ENCODE assay signal across 9 cellular contexts in the genomic region with DNA sequence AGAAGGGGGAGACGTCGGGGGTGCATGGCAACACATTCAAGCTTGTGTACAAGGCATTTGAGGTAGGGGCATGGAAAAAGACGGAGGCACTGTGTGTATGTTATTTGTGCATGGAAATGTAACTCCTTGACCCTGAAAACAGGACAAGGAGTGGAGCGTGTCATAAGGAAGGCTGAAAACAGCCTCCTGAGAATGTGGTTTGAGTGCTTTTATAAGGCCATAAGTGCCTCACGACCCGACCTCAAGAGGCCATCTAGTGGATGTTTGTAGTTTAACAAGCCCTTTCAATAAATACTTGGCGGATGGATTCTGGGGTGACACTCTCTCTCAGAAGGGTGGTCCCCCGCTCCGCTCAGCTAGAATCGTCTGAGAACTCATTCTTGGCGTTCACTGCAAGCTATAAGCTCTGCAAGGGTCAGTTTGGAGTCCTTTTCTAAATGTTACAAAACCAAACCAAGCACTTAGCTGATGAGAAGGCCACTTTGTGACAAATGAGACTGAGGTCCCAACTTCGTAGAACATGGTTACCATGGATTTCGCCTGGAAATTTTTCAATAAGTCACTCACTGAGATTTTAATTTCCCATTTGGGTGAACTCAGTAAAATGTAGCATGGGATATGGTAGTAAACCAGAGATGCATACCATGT. TPM values are rescaled to one million over a fixed set of nuclear protein-coding genes. Genes with fewer than 3 reads are reported as not detected.
DNase-seq lines count a peak whose midpoint lies in the region; ATAC-seq, FAIRE-seq and TF ChIP-seq lines count a peak whose summit lies in the region.
"Had no signal": no experiment of that assay in that cellular context is flagged by ENCODE, and none has a peak within 500 bp of the region (broad histone marks: within the 10 kb centered on the region; RNA-seq: fewer than 3 reads in every experiment).

No MANE protein-coding gene starts in this region.

- H3K9me3 ChIP-seq in BE2C = no peaks in the 10 kb centered on the region

- no peak for TF ChIP-seq POLR2A in GM12891 (IDR thresholded peaks at IDR 0.05; ENCODE audit: low read depth, low read length)

- FAIRE-seq in GM12891 (lab: Jason Lieb, UNC) = peak; percentile 80

- no peaks in the 10 kb centered on the region for H3K4me1 ChIP-seq in BE2C

- no peaks in the 10 kb centered on the region for H3K27me3 ChIP-seq in BE2C

- H3K27me3 Mint-ChIP-seq in nephron progenitor cell (ENCODE audit: low read depth, poor library complexity) = peaks cover 10% of the 10 kb centered on the region
- H3K27me3 Mint-ChIP-seq in activated T-helper 17 cell treated with anti-CD3 and anti-CD28 coated beads, Interleukin-2, amount 50 U/mL, for 72 hours = peaks cover 3% of the 10 kb centered on the region

- H3K36me3 ChIP-seq in BE2C = no peaks in the 10 kb centered on the region

- peak; percentile 36 for TF ChIP-seq CTCF in BE2C (IDR thresholded peaks at IDR 0.05; ENCODE audit: low read depth, low read length)
- peak; percentile 50 for TF ChIP-seq CTCF in nephron progenitor cell (IDR thresholded peaks at IDR 0.05)

- H3K36me3 Mint-ChIP-seq in nephron progenitor cell (ENCODE audit: low read depth) = no peaks in the 10 kb centered on the region
- H3K36me3 Mint-ChIP-seq in activated T-helper 17 cell treated with anti-CD3 and anti-CD28 coated beads, Interleukin-2, amount 50 U/mL, for 72 hours (ENCODE audit: low read depth) = no peaks in the 10 kb centered on the region
- H3K36me3 Mint-ChIP-seq: IgD-negative memory B cell had no signal

- ATAC-seq in GM19467 (IDR thresholded peaks at IDR 0.05; ENCODE audit: unreplicated experiment) = no peak
- ATAC-seq in activated T-helper 17 cell treated with anti-CD3 and anti-CD28 coated beads, Interleukin-2, amount 50 U/mL, for 72 hours (replicated peaks) = no peak

- H3K9me3 Mint-ChIP-seq in nephron progenitor cell = no peaks in the 10 kb centered on the region
- no peaks in the 10 kb centered on the region for H3K9me3 Mint-ChIP-seq in activated T-helper 17 cell treated with anti-CD3 and anti-CD28 coated beads, Interleukin-2, amount 50 U/mL, for 72 hours

- H3K4me1 Mint-ChIP-seq in nephron progenitor cell = peaks cover 12% of the 10 kb centered on the region
- H3K4me1 Mint-ChIP-seq in activated T-helper 17 cell treated with anti-CD3 and anti-CD28 coated beads, Interleukin-2, amount 50 U/mL, for 72 hours = no peaks in the 10 kb centered on the region

- DNase-seq in BE2C (no peak), GM12891 (ENCODE audit: insufficient read length, low spot score) (no peak), NAMALWA (ENCODE audit: low spot score) (peak; percentile 54), cerebellar cortex (ENCODE audit: low spot score) (peak; percentile 6), nephron progenitor cell (peak; percentile 12), 8988T (no peak)

- H3K4me3 ChIP-seq in BE2C (ENCODE audit: low read depth, low read length) = no peak overlapping the region

- H3K4me3 Mint-ChIP-seq in nephron progenitor cell = no peak overlapping the region
- H3K4me3 Mint-ChIP-seq in activated T-helper 17 cell treated with anti-CD3 and anti-CD28 coated beads, Interleukin-2, amount 50 U/mL, for 72 hours = no peak overlapping the region
- H3K4me3 Mint-ChIP-seq: IgD-negative memory B cell had no signal

- no peak overlapping the region for H3K27ac Mint-ChIP-seq in nephron progenitor cell
- no peak overlapping the region for H3K27ac Mint-ChIP-seq in activated T-helper 17 cell treated with anti-CD3 and anti-CD28 coated beads, Interleukin-2, amount 50 U/mL, for 72 hours
- H3K27ac Mint-ChIP-seq: IgD-negative memory B cell had no signal

TF ChIP-seq in GM12891, 5 proteins besides CTCF, POLR2A, EP300 and RAD21:
- TF ChIP-seq POU2F2 (IDR thresholded peaks at IDR 0.05; ENCODE audit: low read depth, low read length) (no peak), POLR2AphosphoS5 (IDR thresholded peaks at IDR 0.05; ENCODE audit: low read depth, low read length) (no peak), TAF1 (IDR thresholded peaks at IDR 0.05; ENCODE audit: low read depth, low read length) (no peak), SPI1 (IDR thresholded peaks at IDR 0.05; ENCODE audit: low read depth, low read length) (no peak), PAX5 (IDR thresholded peaks at IDR 0.05; ENCODE audit: insufficient read depth, low read length, severe bottlenecking) (no peak)

RNA-seq across cellular contexts. Expression of a gene that starts 38.8 kb away (rescaled TPM):
- not detected for polyA plus RNA-seq in BE2C (2012; ENCODE audit: insufficient read depth, insufficient read length, low read depth)
- not detected for polyA plus RNA-seq in GM12891 (2012; ENCODE audit: low read depth, missing spikeins)
- total RNA-seq in activated T-helper 17 cell treated with anti-CD3 and anti-CD28 coated beads, Interleukin-2, amount 50 U/mL, for 72 hours = not detected

RNA-seq across cellular contexts. Expression of a gene that starts 39.3 kb away (rescaled TPM):
- polyA plus RNA-seq in BE2C (2012; ENCODE audit: insufficient read depth, insufficient read length, low read depth) = not detected
- 0.03 TPM for polyA plus RNA-seq in GM12891 (2012; ENCODE audit: low read depth, missing spikeins)
- total RNA-seq in activated T-helper 17 cell treated with anti-CD3 and anti-CD28 coated beads, Interleukin-2, amount 50 U/mL, for 72 hours = not detected
- polyA plus RNA-seq: IgD-negative memory B cell had no signal

Comparison
In these comparisons a context has a peak if more than half of its experiments do, and no peak if none do; other contexts are left out.
1. DNase-seq: peak in NAMALWA (single experiment), cerebellar cortex (single experiment) and nephron progenitor cell (single experiment); none in BE2C (single experiment), GM12891 (single experiment) and 8988T (single experiment).